In genomic region chr3:162776137-162776536, GRCh38 we compare ENCODE assay signal across 27 cellular contexts.
DNase-seq lines count a peak whose midpoint lies in the region; ATAC-seq, FAIRE-seq and TF ChIP-seq lines count a peak whose summit lies in the region.
"Had no signal": no experiment of that assay in that cellular context is flagged by ENCODE, and none has a peak within 500 bp of the region (broad histone marks: within the 10 kb centered on the region; RNA-seq: fewer than 3 reads in every experiment).

No MANE protein-coding gene starts in this region.

- H3K9ac ChIP-seq in SK-N-SH: no peak overlapping the region
- H3K9ac ChIP-seq: BLaER1 had no signal

- H3K9me2 ChIP-seq in SK-N-SH: no peaks in the 10 kb centered on the region

- H3K79me2 ChIP-seq in SK-N-SH (ENCODE audit: insufficient read depth): no peaks in the 10 kb centered on the region

- POLR2A ChIA-PET in SK-N-SH (lab: Yijun Ruan, JAX): no interaction called here

- no peak for TF ChIP-seq RAD21 in SK-N-SH (IDR thresholded peaks at IDR 0.05; ENCODE audit: low read length)

- H3K9me3 ChIP-seq in SK-N-SH (no peaks in the 10 kb centered on the region), pancreas (no peaks in the 10 kb centered on the region)
- H3K9me3 ChIP-seq: BE2C, BLaER1 had no signal

- H3K27ac ChIP-seq in SK-N-SH (ENCODE audit: low read depth in 2 of 2, low read length in 1 of 2) (no peak overlapping the region), pancreas (no peak overlapping the region)
- H3K27ac ChIP-seq: 22Rv1, BLaER1 had no signal

- FAIRE-seq in pancreas (lab: Jason Lieb, UNC): peak; percentile 41
- FAIRE-seq: GM12878, GM12892, GM19239 had no signal

- H4K20me1 ChIP-seq in SK-N-SH (ENCODE audit: insufficient read depth): no peaks in the 10 kb centered on the region
- H4K20me1 ChIP-seq: BLaER1 had no signal

- 65% methylated on average over 2 of the region's 2 CpGs for WGBS in SK-N-SH (ENCODE audit: low lambda C conversion rate)
- WGBS in pancreas, 2 donors: 35 to 64% methylated on average over 2 of the region's 2 CpGs

- H3K36me3 ChIP-seq in SK-N-SH (replicated peaks in 1 of 2; ENCODE audit: control insufficient read depth in 1 of 2, insufficient read depth in 2 of 2, low read length in 1 of 2) (no peaks in the 10 kb centered on the region), pancreas (no peaks in the 10 kb centered on the region)
- H3K36me3 ChIP-seq: BE2C, BLaER1 had no signal

- DNase-seq in SK-N-SH (no peak), choroid plexus epithelial cell (ENCODE audit: low read depth) (peak; percentile 19), fibroblast of pulmonary artery (ENCODE audit: low read depth) (peak; percentile 6), pancreas (no peak), iPS-NIHi11 (ENCODE audit: low spot score) (no peak), SKM-1 treated with dmso at 0.1 percent for 144 hours (lab: John Stamatoyannopoulos, UW; ENCODE audit: unreplicated experiment) (no peak), GM13976 (ENCODE audit: low spot score) (no peak)
- DNase-seq: ACHN; BE2C; C1 segment of cervical spinal cord; CD4-positive, alpha-beta memory T cell; CD4-positive, CD25-positive, alpha-beta regulatory T cell; CD8-positive, alpha-beta memory T cell; COR-L47; DMS 273 treated with DMSO at 0.1 percent for 48 hours; DMS153; DMS53; DMS79; DND-41; EL; GDM1 had no signal

- H3K27me3 ChIP-seq in SK-N-SH (ENCODE audit: insufficient read depth) (no peaks in the 10 kb centered on the region), pancreas (no peaks in the 10 kb centered on the region)
- H3K27me3 ChIP-seq: BE2C, BLaER1 had no signal

- TF ChIP-seq EP300 in SK-N-SH (IDR thresholded peaks at IDR 0.05; ENCODE audit: borderline replicate concordance in 1 of 2, low read depth in 1 of 2, low read length in 1 of 2): no peak

- H3F3A ChIP-seq in SK-N-SH (replicated peaks; ENCODE audit: insufficient read depth): peaks cover 4% of the 10 kb centered on the region

- intact Hi-C loops in pancreas (cut with DNase I): no loop called here

- no peaks in the 10 kb centered on the region for H3K4me1 ChIP-seq in SK-N-SH (ENCODE audit: control insufficient read depth in 1 of 2, insufficient read depth in 2 of 2, low read depth in 1 of 2, low read length in 1 of 2)
- H3K4me1 ChIP-seq in pancreas: no peaks in the 10 kb centered on the region
- H3K4me1 ChIP-seq: BE2C, BLaER1 had no signal

- 0 out of 2 replicates have a peak overlapping the region, but pooled peaks have one; percentile 30 for H2AFZ ChIP-seq in SK-N-SH (ENCODE audit: low read depth)

- no peak for TF ChIP-seq CTCF in SK-N-SH (IDR thresholded peaks at IDR 0.05)
- no peak for TF ChIP-seq CTCF in choroid plexus epithelial cell (conservative IDR thresholded peaks at IDR 0.05; ENCODE audit: low read depth, low read length)
- TF ChIP-seq CTCF in fibroblast of pulmonary artery (IDR thresholded peaks at IDR 0.05; ENCODE audit: low read length, missing control alignments): no peak
- no peak for TF ChIP-seq CTCF in pancreas (IDR thresholded peaks at IDR 0.05)
- no peak for TF ChIP-seq CTCF in GM13976 (IDR thresholded peaks at IDR 0.05; ENCODE audit: borderline replicate concordance, control extremely low read depth, extremely low read depth, insufficient read depth, missing control alignments)

- in situ Hi-C loops in GM13976 (cut with MboI; ENCODE audit: low sequenced_read_pairs, unreplicated experiment): no loop called here

- CTCF ChIA-PET in SK-N-SH (lab: Yijun Ruan, JAX): interaction anchor here (0.5 kb wide), 1 partner anchor 1215 kb away, joined by 4 read pairs; no protein-coding TSS in a partner anchor

- ATAC-seq in SK-N-SH treated with all-trans-retinoic acid at 6 μM for 48 hours (no peak), pancreas (no peak)
- ATAC-seq: GM12878 had no signal

- H3K4me2 ChIP-seq in SK-N-SH: no peak overlapping the region
- H3K4me2 ChIP-seq: BLaER1 had no signal

- no peak overlapping the region for H3K4me3 ChIP-seq in SK-N-SH (ENCODE audit: low read depth in 2 of 2, low read length in 1 of 2)
- H3K4me3 ChIP-seq in choroid plexus epithelial cell (ENCODE audit: low read depth, low read length): no peak overlapping the region
- H3K4me3 ChIP-seq in fibroblast of pulmonary artery (replicated peaks; ENCODE audit: low read depth, low read length): no peak overlapping the region
- H3K4me3 ChIP-seq in pancreas: no peak overlapping the region
- H3K4me3 ChIP-seq: BLaER1, GM12878 had no signal

TF ChIP-seq in SK-N-SH, 30 proteins besides CTCF, POLR2A, EP300 and RAD21:
- no peak for TF ChIP-seq SIN3A (IDR thresholded peaks at IDR 0.05; ENCODE audit: borderline replicate concordance, low read depth, low read length)
- TF ChIP-seq CHD2 (IDR thresholded peaks at IDR 0.05; ENCODE audit: low read length, partially characterized antibody): no peak
- no peak for TF ChIP-seq IRF3 (IDR thresholded peaks at IDR 0.05; ENCODE audit: low read depth, low read length)

TF ChIP-seq in SK-N-SH treated with all-trans-retinoic acid at 6 μM for 48 hours, 23 proteins besides CTCF, POLR2A, EP300 and RAD21:
- TF ChIP-seq TOX (CRISPR knock-in tag; IDR thresholded peaks at IDR 0.05; ENCODE audit: borderline replicate concordance) (no peak), ZFP3 (CRISPR knock-in tag; IDR thresholded peaks at IDR 0.05) (no peak)

Comparison
In these comparisons a context has a peak if more than half of its experiments do, and no peak if none do; other contexts are left out.
1. DNase-seq: peak in choroid plexus epithelial cell (single experiment) and fibroblast of pulmonary artery (single experiment); none in SK-N-SH (single experiment), pancreas (0 of 6), iPS-NIHi11 (single experiment), SKM-1 treated with dmso at 0.1 percent for 144 hours (single experiment) and GM13976 (single experiment).